ENCODE assay signal across 1 cellular context in genomic region chr11:47983464-47984397, GRCh38.
TF ChIP-seq lines count a peak whose summit lies in the region.

No MANE protein-coding gene starts in this region.

TF ChIP-seq in HCT116, 20 proteins besides CTCF, POLR2A, EP300 and RAD21 (continued from another document):
- TF ChIP-seq TCF7L2 (IDR thresholded peaks at IDR 0.05; ENCODE audit: borderline replicate concordance, extremely low read depth, insufficient read depth, insufficient read length) (no peak), YY1 (IDR thresholded peaks at IDR 0.05; ENCODE audit: extremely low read depth, insufficient replicate concordance, low read depth, low read length) (no peak), SIN3A (IDR thresholded peaks at IDR 0.05; ENCODE audit: low read depth) (no peak)
- TF ChIP-seq, protein P1, sequence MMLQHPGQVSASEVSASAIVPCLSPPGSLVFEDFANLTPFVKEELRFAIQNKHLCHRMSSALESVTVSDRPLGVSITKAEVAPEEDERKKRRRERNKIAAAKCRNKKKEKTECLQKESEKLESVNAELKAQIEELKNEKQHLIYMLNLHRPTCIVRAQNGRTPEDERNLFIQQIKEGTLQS (IDR thresholded peaks at IDR 0.05) = no peak
TF ChIP-seq in HCT116: peak in this region for 0.
